ENCODE assay signal across 12 cellular contexts in genomic region chr11:118084247-118084646, GRCh38.
DNase-seq lines count a peak whose midpoint lies in the region; ATAC-seq and TF ChIP-seq lines count a peak whose summit lies in the region.
"Had no signal": no experiment of that assay in that cellular context is flagged by ENCODE, and none has a peak within 500 bp of the region (broad histone marks: within the 10 kb centered on the region; RNA-seq: fewer than 3 reads in every experiment).

No MANE protein-coding gene starts in this region.

- H3K27me3 Mint-ChIP-seq in effector memory CD8-positive, alpha-beta T cell: peaks cover 0 to 58% of the 10 kb centered on the region in 2 donors

- peak overlapping the region in 1 of 2 donors; percentile 7 for H3K27ac Mint-ChIP-seq in effector memory CD8-positive, alpha-beta T cell
- H3K27ac Mint-ChIP-seq: activated T-cell treated with anti-CD3 and anti-CD28 coated beads, Interleukin-2, amount 50 U/mL, for 72 hours; IgD-negative memory B cell had no signal

- DNase-seq in NOMO-1 treated with DMSO at 0.1 percent for 48 hours (lab: John Stamatoyannopoulos, UW; ENCODE audit: unreplicated experiment) (peak; percentile 97), fibroblast of mammary gland (ENCODE audit: low read depth) (peak; percentile 10)
- no peak for DNase-seq in effector memory CD8-positive, alpha-beta T cell
- DNase-seq: activated T-cell treated with anti-CD3 and anti-CD28 coated beads, Interleukin-2, amount 50 U/mL, for 72 hours; BE2C; NCI-H524 treated with DMSO at 0.1 percent for 48 hours had no signal

- no peak overlapping the region for H3K4me3 ChIP-seq in fibroblast of mammary gland (ENCODE audit: control insufficient read depth, low read depth, low read length)
- peak overlapping the region in 1 of 2 donors; percentile 26 for H3K4me3 ChIP-seq in mucosa of rectum (ENCODE audit: low read length in 2 of 2)

- H3K27ac ChIP-seq in C4-2B (peak overlapping the region; percentile 5; the same call in 1 of the 2 replicates), mucosa of rectum (ENCODE audit: low read depth in 2 of 2, low read length in 2 of 2) (peak overlapping the region; percentile 73 to 87)

- H3K9me3 ChIP-seq in mucosa of rectum (ENCODE audit: control insufficient read depth in 2 of 2, low read length in 2 of 2): peaks cover 0 to 5% of the 10 kb centered on the region in 2 donors

- ATAC-seq in HG03135 (IDR thresholded peaks at IDR 0.05; ENCODE audit: unreplicated experiment) (no peak), GM18498 (IDR thresholded peaks at IDR 0.05; ENCODE audit: unreplicated experiment) (no peak), HG02884 (IDR thresholded peaks at IDR 0.05; ENCODE audit: unreplicated experiment) (no peak)
- no peak for ATAC-seq in effector memory CD8-positive, alpha-beta T cell (replicated peaks)
- ATAC-seq: activated T-cell treated with anti-CD3 and anti-CD28 coated beads, Interleukin-2, amount 50 U/mL, for 72 hours had no signal

- no peaks in the 10 kb centered on the region for H3K36me3 Mint-ChIP-seq in effector memory CD8-positive, alpha-beta T cell (ENCODE audit: insufficient read depth)
- H3K36me3 Mint-ChIP-seq: IgD-negative memory B cell had no signal

- peaks cover 32 to 43% of the 10 kb centered on the region in 2 donors for H3K36me3 ChIP-seq in mucosa of rectum (ENCODE audit: control insufficient read depth in 2 of 2, insufficient read depth in 2 of 2, low read length in 2 of 2)
- H3K36me3 ChIP-seq: BE2C had no signal

- no peaks in the 10 kb centered on the region for H3K27me3 ChIP-seq in mucosa of rectum (ENCODE audit: control insufficient read depth in 2 of 2, insufficient read depth in 2 of 2, low read length in 2 of 2)

- peaks cover 0 to 5% of the 10 kb centered on the region in 2 donors for H3K9me3 Mint-ChIP-seq in effector memory CD8-positive, alpha-beta T cell

- no peak overlapping the region for H3K4me3 Mint-ChIP-seq in effector memory CD8-positive, alpha-beta T cell
- H3K4me3 Mint-ChIP-seq: activated T-cell treated with anti-CD3 and anti-CD28 coated beads, Interleukin-2, amount 50 U/mL, for 72 hours had no signal

- H3K9ac ChIP-seq in mucosa of rectum (ENCODE audit: low read depth in 1 of 2, low read length in 2 of 2): peak overlapping the region; percentile 27 to 41

- peaks cover 5 to 8% of the 10 kb centered on the region in 2 donors for H3K4me1 Mint-ChIP-seq in effector memory CD8-positive, alpha-beta T cell (ENCODE audit: low read depth in 2 of 2)

- TF ChIP-seq CTCF in C4-2B (conservative IDR thresholded peaks at IDR 0.05) (no peak), fibroblast of mammary gland (conservative IDR thresholded peaks at IDR 0.05; ENCODE audit: control insufficient read depth, insufficient read depth, low read depth, low read length) (no peak)

- peaks cover 45 to 74% of the 10 kb centered on the region in 2 donors for H3K4me1 ChIP-seq in mucosa of rectum (ENCODE audit: control insufficient read depth in 2 of 2, insufficient read depth in 2 of 2, low read length in 2 of 2)
- H3K4me1 ChIP-seq: BE2C had no signal

Comparison
In these comparisons a context has a peak if more than half of its experiments do, and no peak if none do; other contexts are left out.
1. DNase-seq: peak in NOMO-1 treated with DMSO at 0.1 percent for 48 hours (single experiment) and fibroblast of mammary gland (single experiment); none in effector memory CD8-positive, alpha-beta T cell (0 of 3).